In genomic region chr12:110733089-110733715, GRCh38 we compare ENCODE assay signal across 10 cellular contexts. TPM values are rescaled to one million over a fixed set of nuclear protein-coding genes. Genes with fewer than 3 reads are reported as not detected.
DNase-seq lines count a peak whose midpoint lies in the region; ATAC-seq and TF ChIP-seq lines count a peak whose summit lies in the region.
"Had no signal": no experiment of that assay in that cellular context is flagged by ENCODE, and none has a peak within 500 bp of the region (broad histone marks: within the 10 kb centered on the region; RNA-seq: fewer than 3 reads in every experiment).

No MANE protein-coding gene starts in this region.

- H3K36me3 ChIP-seq in cardiac muscle cell: peaks cover 30% of the 10 kb centered on the region
- peaks cover 0 to 23% (median 14%) of the 10 kb centered on the region in 4 donors for H3K36me3 ChIP-seq in liver (ENCODE audit: control insufficient read depth in 4 of 4, insufficient read depth in 3 of 4, low read depth in 1 of 4, low read length in 3 of 4)
- H3K36me3 ChIP-seq in vagina: peaks cover 0 to 40% of the 10 kb centered on the region in 2 donors

- intact Hi-C loops in Right ventricle myocardium inferior (cut with DNase I): no loop called here
- intact Hi-C loops in vagina (cut with DNase I): no loop called here

- DNase-seq in cardiac muscle cell (ENCODE audit: low read depth in 1 of 2, low spot score in 1 of 2): peak in 1 of 2 donors; percentile 85
- no peak for DNase-seq in Right ventricle myocardium inferior (ENCODE audit: missing footprints)
- DNase-seq in vagina (ENCODE audit: extremely low spot score in 2 of 2): no peak
- no peak for DNase-seq in HuH-7 (ENCODE audit: low spot score)
- DNase-seq in NCI-H1048 (lab: John Stamatoyannopoulos, UW): no peak
- DNase-seq: kidney glomerular epithelial cell; NK-92 treated with Interleukin-12 subunit alpha and Interleukin-12 subunit beta, amount 100 ng/mL, for 24 hours had no signal

- ATAC-seq in Right ventricle myocardium inferior (no peak), HG03457 (IDR thresholded peaks at IDR 0.05; ENCODE audit: unreplicated experiment) (no peak)
- ATAC-seq in activated T-helper 17 cell treated with anti-CD3 and anti-CD28 coated beads, Interleukin-2, amount 50 U/mL, for 72 hours (replicated peaks): no peak

- H3K27me3 ChIP-seq in cardiac muscle cell (no peaks in the 10 kb centered on the region), liver (ENCODE audit: control insufficient read depth in 4 of 4, insufficient read depth in 4 of 4, low read length in 3 of 4) (no peaks in the 10 kb centered on the region), vagina (no peaks in the 10 kb centered on the region)

- no peak overlapping the region for H3K4me3 ChIP-seq in cardiac muscle cell
- no peak overlapping the region for H3K4me3 ChIP-seq in liver (ENCODE audit: low read depth in 1 of 3, low read length in 3 of 3)
- H3K4me3 ChIP-seq in vagina: no peak overlapping the region

- H3K4me3 Mint-ChIP-seq in activated T-helper 17 cell treated with anti-CD3 and anti-CD28 coated beads, Interleukin-2, amount 50 U/mL, for 72 hours: peak overlapping the region; percentile 96

- no peaks in the 10 kb centered on the region for H3K9me3 Mint-ChIP-seq in activated T-helper 17 cell treated with anti-CD3 and anti-CD28 coated beads, Interleukin-2, amount 50 U/mL, for 72 hours

- no peak for TF ChIP-seq POLR2A in vagina (IDR thresholded peaks at IDR 0.05)

- WGBS in liver: 19% methylated on average over 5 of the region's 5 CpGs

- H3K4me1 Mint-ChIP-seq in activated T-helper 17 cell treated with anti-CD3 and anti-CD28 coated beads, Interleukin-2, amount 50 U/mL, for 72 hours: peaks cover 32% of the 10 kb centered on the region

- TF ChIP-seq CTCF in cardiac muscle cell (IDR thresholded peaks at IDR 0.05; ENCODE audit: low read depth, low read length) (no peak), liver (IDR thresholded peaks at IDR 0.05; ENCODE audit: low read depth, low read length, missing input control) (no peak), vagina (IDR thresholded peaks at IDR 0.05) (no peak)

- TF ChIP-seq RAD21 in liver (IDR thresholded peaks at IDR 0.05): no peak

- H3K27ac ChIP-seq in cardiac muscle cell (peak overlapping the region; percentile 64), liver (ENCODE audit: low read depth in 1 of 2, low read length in 2 of 2) (peak overlapping the region; percentile 36 to 62), vagina (peak overlapping the region; percentile 4)

- peaks cover 36% of the 10 kb centered on the region for H3K4me1 ChIP-seq in cardiac muscle cell (ENCODE audit: low read depth)
- peaks cover 12 to 56% (median 34%) of the 10 kb centered on the region in 4 donors for H3K4me1 ChIP-seq in liver (ENCODE audit: control insufficient read depth in 4 of 4, insufficient read depth in 4 of 4, low read length in 3 of 4)
- peaks cover 50% of the 10 kb centered on the region for H3K4me1 ChIP-seq in vagina

- H3K9ac ChIP-seq in liver (ENCODE audit: low read depth in 1 of 2, low read length in 2 of 2): no peak overlapping the region

- no peaks in the 10 kb centered on the region for H3K27me3 Mint-ChIP-seq in activated T-helper 17 cell treated with anti-CD3 and anti-CD28 coated beads, Interleukin-2, amount 50 U/mL, for 72 hours

- H3K9me3 ChIP-seq in cardiac muscle cell (ENCODE audit: low read depth) (no peaks in the 10 kb centered on the region), liver (ENCODE audit: control insufficient read depth in 4 of 4, low read length in 3 of 4) (no peaks in the 10 kb centered on the region), vagina (no peaks in the 10 kb centered on the region)

- peak overlapping the region; percentile 25 for H3K27ac Mint-ChIP-seq in activated T-helper 17 cell treated with anti-CD3 and anti-CD28 coated beads, Interleukin-2, amount 50 U/mL, for 72 hours

- H3K36me3 Mint-ChIP-seq in activated T-helper 17 cell treated with anti-CD3 and anti-CD28 coated beads, Interleukin-2, amount 50 U/mL, for 72 hours (ENCODE audit: low read depth): peaks cover 100% of the 10 kb centered on the region

TF ChIP-seq in liver, 16 proteins besides CTCF, POLR2A, EP300 and RAD21:
- no peak for TF ChIP-seq REST (IDR thresholded peaks at IDR 0.05)
- no peak for TF ChIP-seq FOXA2 (IDR thresholded peaks at IDR 0.05)
- TF ChIP-seq RXRA (IDR thresholded peaks at IDR 0.05): peak; percentile 17 to 46
- peak in 1 of 2 donors; percentile 42 for TF ChIP-seq EGR1 (IDR thresholded peaks at IDR 0.05; ENCODE audit: low read depth in 2 of 2)
- no peak for TF ChIP-seq TAF1 (conservative IDR thresholded peaks at IDR 0.05)
- TF ChIP-seq GABPA (IDR thresholded peaks at IDR 0.05 in 1 of 2, conservative IDR thresholded peaks at IDR 0.05 in 1 of 2): no peak
- no peak for TF ChIP-seq NR2F2 (IDR thresholded peaks at IDR 0.05)
- TF ChIP-seq ZBTB33 (IDR thresholded peaks at IDR 0.05): no peak
- peak; percentile 26 for TF ChIP-seq SP1 (IDR thresholded peaks at IDR 0.05)
- TF ChIP-seq FOXA1 (IDR thresholded peaks at IDR 0.05): no peak
- no peak for TF ChIP-seq HNF4G (IDR thresholded peaks at IDR 0.05)
- peak; percentile 44 for TF ChIP-seq YY1 (IDR thresholded peaks at IDR 0.05)
- TF ChIP-seq, protein P1, sequence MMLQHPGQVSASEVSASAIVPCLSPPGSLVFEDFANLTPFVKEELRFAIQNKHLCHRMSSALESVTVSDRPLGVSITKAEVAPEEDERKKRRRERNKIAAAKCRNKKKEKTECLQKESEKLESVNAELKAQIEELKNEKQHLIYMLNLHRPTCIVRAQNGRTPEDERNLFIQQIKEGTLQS (IDR thresholded peaks at IDR 0.05): no peak
- TF ChIP-seq JUND (IDR thresholded peaks at IDR 0.05): no peak
- peak in 1 of 2 donors; percentile 46 for TF ChIP-seq HNF4A (conservative IDR thresholded peaks at IDR 0.05)
- peak; percentile 15 for TF ChIP-seq MAX (IDR thresholded peaks at IDR 0.05)

RNA-seq across cellular contexts. Expression of gene PPP1CC, which starts 9.5 kb away (rescaled TPM):
- total RNA-seq in cardiac muscle cell: 118 and 150 TPM in 2 replicates
- 85.2 and 124 TPM in 2 replicates for polyA plus RNA-seq in cardiac muscle cell
- total RNA-seq in Right ventricle myocardium inferior: 163 TPM
- 100 to 1,000 TPM; 185 to 259 TPM for total RNA-seq in activated T-helper 17 cell treated with anti-CD3 and anti-CD28 coated beads, Interleukin-2, amount 50 U/mL, for 72 hours
- 10 to 100 TPM; 49.2 to 73.2 TPM for total RNA-seq in liver
- 10 to 100 TPM; 22.1 to 22.8 TPM for polyA plus RNA-seq in liver
- 87.9 TPM for total RNA-seq in vagina

RNA-seq across cellular contexts. Expression of gene HVCN1, which starts 44.3 kb away (rescaled TPM):
- total RNA-seq in cardiac muscle cell (2.9 and 8.7 TPM in 2 replicates), Right ventricle myocardium inferior (11.8 TPM), liver (1 to 10 TPM; 2.6 to 5.4 TPM), vagina (7.6 TPM)
- polyA plus RNA-seq in cardiac muscle cell (3.8 and 6.1 TPM in 2 replicates), liver (1 to 10 TPM; 1.8 to 2.3 TPM)
- 1 to 10 TPM in 1 of 2 donors, under 1 TPM in 1; 0.71 to 1.7 TPM for total RNA-seq in activated T-helper 17 cell treated with anti-CD3 and anti-CD28 coated beads, Interleukin-2, amount 50 U/mL, for 72 hours

Comparison
In these comparisons a context has a peak if more than half of its experiments do, and no peak if none do; other contexts are left out.
1. H3K27ac ChIP-seq: peak in every context shown above with its lines; median percentile 64 in cardiac muscle cell; 49 in liver; 4 in vagina.